Comparison of ENCODE assay signal across 8 cellular contexts in the genomic region with DNA sequence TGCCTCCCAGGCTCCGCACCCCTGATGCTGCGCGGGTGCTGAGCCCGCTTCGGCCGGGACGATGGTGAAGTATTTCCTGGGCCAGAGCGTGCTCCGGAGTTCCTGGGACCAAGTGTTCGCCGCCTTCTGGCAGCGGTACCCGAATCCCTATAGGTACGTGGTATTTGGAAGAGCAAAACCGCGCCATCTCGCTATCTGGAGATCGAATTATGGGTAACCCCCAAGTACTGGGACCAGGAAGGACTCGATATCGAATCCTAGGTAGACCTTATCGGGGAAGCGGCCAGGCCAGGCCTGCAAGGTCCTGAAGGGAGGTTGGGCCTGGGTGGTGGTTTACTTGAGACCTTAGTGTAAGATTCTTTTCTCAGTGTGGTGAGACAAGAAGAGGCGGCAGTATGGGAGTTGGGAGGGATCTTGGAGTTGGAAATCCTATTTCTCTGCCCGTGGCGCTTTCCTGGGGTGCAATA. TPM values are rescaled to one million over a fixed set of nuclear protein-coding genes. Genes with fewer than 3 reads are reported as not detected.
DNase-seq lines count a peak whose midpoint lies in the region; ATAC-seq and TF ChIP-seq lines count a peak whose summit lies in the region.

No MANE protein-coding gene starts in this region.

- H3K18ac ChIP-seq in IMR-90 (ENCODE audit: low read depth, low read length) (no peak overlapping the region), mesenchymal stem cell (ENCODE audit: low read depth in 1 of 2, low read length in 2 of 2) (peak overlapping the region; percentile 18 to 58)

- H3K4me3 ChIP-seq in IMR-90 (ENCODE audit: insufficient read depth, low read depth, low read length) = peak overlapping the region; percentile 98
- peak overlapping the region; percentile 54 to 95 (median 85) for H3K4me3 ChIP-seq in mammary epithelial cell (replicated peaks in 1 of 3; ENCODE audit: insufficient read depth in 1 of 3, low read depth in 2 of 3, low read length in 3 of 3)
- peak overlapping the region; percentile 81 to 98 for H3K4me3 ChIP-seq in mesenchymal stem cell (ENCODE audit: insufficient read depth in 1 of 2, low read depth in 1 of 2, low read length in 2 of 2)

- H3K4ac ChIP-seq in IMR-90 (ENCODE audit: low read depth, low read length) (peak overlapping the region; percentile 89), mesenchymal stem cell (ENCODE audit: low read depth in 1 of 2, low read length in 2 of 2) (peak overlapping the region in 1 of 2 experiments; percentile 27)

- H2AFZ ChIP-seq in IMR-90 (replicated peaks; ENCODE audit: low read length, poor library complexity) (peak overlapping the region; percentile 90), mammary epithelial cell (ENCODE audit: low read depth, low read length) (peak overlapping the region; percentile 90), mesenchymal stem cell (ENCODE audit: low read depth, low read length) (peak overlapping the region; percentile 33)

- TF ChIP-seq RAD21 in IMR-90 (IDR thresholded peaks at IDR 0.05; ENCODE audit: low read length) = no peak

- CTCF ChIA-PET in IMR-90 (lab: Yijun Ruan, JAX) (no interaction called here), mammary epithelial cell (lab: Charles Lee; ENCODE audit: low non-redundant PET) (interaction anchor here (0.6 kb wide), 1 partner anchor 196 kb away, joined by 13 read pairs; no protein-coding TSS in a partner anchor)

- no peak overlapping the region for H2BK20ac ChIP-seq in IMR-90 (ENCODE audit: low read depth, low read length)

- H3K9me1 ChIP-seq in IMR-90 (ENCODE audit: insufficient read depth, low read length) = peaks cover 8% of the 10 kb centered on the region; the same call in 1 of the 2 replicates

- H3K4me1 ChIP-seq in IMR-90 (ENCODE audit: control insufficient read depth, insufficient read depth, low read length) = peaks cover 12% of the 10 kb centered on the region
- peaks cover 49% of the 10 kb centered on the region for H3K4me1 ChIP-seq in mammary epithelial cell (ENCODE audit: insufficient read depth, low read length)
- peaks cover 23% of the 10 kb centered on the region for H3K4me1 ChIP-seq in mesenchymal stem cell (ENCODE audit: control insufficient read depth, insufficient read depth, low read depth, low read length)

- POLR2A ChIA-PET in IMR-90 (lab: Charles Lee; ENCODE audit: unreplicated experiment) = no interaction called here

- peak overlapping the region; percentile 94 for H3K23ac ChIP-seq in IMR-90 (ENCODE audit: low read depth, low read length)
- H3K23ac ChIP-seq in mesenchymal stem cell (ENCODE audit: low read length in 2 of 2) = peak overlapping the region in 1 of 2 experiments; percentile 78

- H4K20me1 ChIP-seq in IMR-90 (ENCODE audit: insufficient read depth, low read length) = peaks cover 25% of the 10 kb centered on the region
- peaks cover 2% of the 10 kb centered on the region for H4K20me1 ChIP-seq in mammary epithelial cell (ENCODE audit: insufficient read depth, low read length)

- WGBS in IMR-90 (ENCODE audit: extremely low coverage in 2 of 2, insufficient read length in 1 of 2), 2 experiments = 0% methylated on average over 9 of the region's 25 CpGs; no CpG with 5 or more reads in 1 of the 2 experiments
- WGBS in mammary epithelial cell (ENCODE audit: low coverage, missing lambda C conversion rate) = 10% methylated on average over 15 of the region's 25 CpGs
- under 1% methylated on average over 25 of the region's 25 CpGs for WGBS in mesenchymal stem cell

- H3K36me3 ChIP-seq in IMR-90 (ENCODE audit: control insufficient read depth, insufficient read depth, low read length) = peaks cover 30% of the 10 kb centered on the region
- H3K36me3 ChIP-seq in mammary epithelial cell (ENCODE audit: insufficient read depth, low read length) = peaks cover 4% of the 10 kb centered on the region
- H3K36me3 ChIP-seq in mesenchymal stem cell (ENCODE audit: control insufficient read depth in 1 of 2, insufficient read depth in 2 of 2, low read depth in 1 of 2, low read length in 2 of 2) = peaks cover 44 to 58% of the 10 kb centered on the region in 2 experiments

- H3K27me3 ChIP-seq in IMR-90 (ENCODE audit: control insufficient read depth, insufficient read depth, low read length) (no peaks in the 10 kb centered on the region), mammary epithelial cell (ENCODE audit: insufficient read depth, low read length) (no peaks in the 10 kb centered on the region), mesenchymal stem cell (ENCODE audit: control insufficient read depth in 1 of 2, insufficient read depth in 1 of 2, low read length in 2 of 2) (no peaks in the 10 kb centered on the region)

- H4K5ac ChIP-seq in IMR-90 (ENCODE audit: low read depth, low read length) = peak overlapping the region; percentile 86

- H3K4me2 ChIP-seq in IMR-90 (ENCODE audit: low read depth, low read length) (peak overlapping the region; percentile 93), mammary epithelial cell (ENCODE audit: insufficient read depth, low read depth, low read length) (peak overlapping the region; percentile 82), mesenchymal stem cell (ENCODE audit: low read length, poor library complexity, severe bottlenecking) (peak overlapping the region; percentile 88)

- H3K27ac ChIP-seq in IMR-90 (ENCODE audit: insufficient read depth, low read length) (peak overlapping the region; percentile 57), mammary epithelial cell (ENCODE audit: insufficient read depth, low read depth, low read length) (peak overlapping the region; percentile 82), mesenchymal stem cell (ENCODE audit: low read length, poor library complexity, severe bottlenecking) (peak overlapping the region; percentile 35)

- 0 out of 2 replicates have a peak overlapping the region, but pooled peaks have one; percentile 16 for H2BK120ac ChIP-seq in IMR-90 (ENCODE audit: low read depth, low read length)
- H2BK120ac ChIP-seq in mesenchymal stem cell (ENCODE audit: low read depth, low read length) = no peak overlapping the region

- peak overlapping the region; percentile 83 for H3K56ac ChIP-seq in IMR-90 (ENCODE audit: extremely low read depth, insufficient read depth, low read length)

- H2BK12ac ChIP-seq in mesenchymal stem cell (ENCODE audit: low read length in 2 of 2) = peak overlapping the region in 1 of 2 experiments; percentile 12

- in situ Hi-C loops in IMR-90 (cut with MboI; ENCODE audit: low sequenced_read_pairs) (no loop called here), mammary epithelial cell (cut with MboI; ENCODE audit: low sequenced_read_pairs in 2 of 2) (no loop called here)

- H3K79me1 ChIP-seq in IMR-90 (ENCODE audit: low read depth in 1 of 2, low read length in 2 of 2) = peaks cover 12 to 71% of the 10 kb centered on the region in 2 experiments
- H3K79me1 ChIP-seq in mesenchymal stem cell (replicated peaks; ENCODE audit: low read length, poor library complexity, severe bottlenecking) = peaks cover 23% of the 10 kb centered on the region

- no peak; the same call in 1 of the 2 replicates for TF ChIP-seq POLR2A in IMR-90 (IDR thresholded peaks at IDR 0.05; ENCODE audit: low read depth, low read length)

- no peak for TF ChIP-seq CTCF in IMR-90 (conservative IDR thresholded peaks at IDR 0.05; ENCODE audit: low read depth, low read length)
- TF ChIP-seq CTCF in mammary epithelial cell (conservative IDR thresholded peaks at IDR 0.05 in 1 of 2, IDR thresholded peaks at IDR 0.05 in 1 of 2; ENCODE audit: extremely low read depth in 1 of 2, insufficient read depth in 1 of 2, low read depth in 1 of 2, low read length in 2 of 2) = no peak

- ATAC-seq in IMR-90 (ENCODE audit: low read depth) = peak; percentile 7

- H3K79me2 ChIP-seq in mammary epithelial cell (ENCODE audit: insufficient read depth, low read length) = peaks cover 34% of the 10 kb centered on the region

- H3K9ac ChIP-seq in IMR-90 (ENCODE audit: low read depth, low read length) (peak overlapping the region; percentile 91), mammary epithelial cell (ENCODE audit: insufficient read depth, low read length) (peak overlapping the region; percentile 86), mesenchymal stem cell (ENCODE audit: low read length) (peak overlapping the region; percentile 98)

- peak overlapping the region; percentile 90 for H3K14ac ChIP-seq in IMR-90 (replicated peaks; ENCODE audit: low read depth, low read length)
- peak overlapping the region in 1 of 2 experiments; percentile 79 for H3K14ac ChIP-seq in mesenchymal stem cell (ENCODE audit: low read length in 2 of 2)

- H2BK15ac ChIP-seq in IMR-90 (ENCODE audit: low read depth, low read length) (no peak overlapping the region), mesenchymal stem cell (ENCODE audit: low read depth, poor library complexity, severe bottlenecking) (no peak overlapping the region)

- H3K9me3 ChIP-seq in IMR-90 (ENCODE audit: control insufficient read depth, insufficient read depth, low read length) = no peaks in the 10 kb centered on the region
- H3K9me3 ChIP-seq in mammary epithelial cell (replicated peaks; ENCODE audit: insufficient read depth, low read length) = no peaks in the 10 kb centered on the region
- H3K9me3 ChIP-seq in mesenchymal stem cell (ENCODE audit: control insufficient read depth, low read length) = no peaks in the 10 kb centered on the region

- BruUV-seq in IMR-90 (replicated peaks; lab: Mats Ljungman, UMichigan) (TSS peak; percentile 71), mammary epithelial cell (replicated peaks; lab: Mats Ljungman, UMichigan) (TSS peak; percentile 66)

- dilution Hi-C loops in IMR-90 (cut with HindIII; ENCODE audit: low sequenced_read_pairs, unreplicated experiment) = no loop called here
- dilution Hi-C loops in mammary epithelial cell (cut with HindIII; ENCODE audit: low sequenced_read_pairs) = no loop called here

- H2AK9ac ChIP-seq in IMR-90 (replicated peaks; ENCODE audit: low read depth, low read length, poor library complexity) = peak overlapping the region; percentile 98

- DNase-seq in EH (ENCODE audit: low read depth) (peak; percentile 27), IMR-90 (no peak), mammary epithelial cell (no peak), mesenchymal stem cell (peak; percentile 34), UCSD-AML1 (lab: John Stamatoyannopoulos, UW; ENCODE audit: unreplicated experiment) (no peak), NK-92 (lab: John Stamatoyannopoulos, UW; ENCODE audit: unreplicated experiment) (no peak), GOT3 (lab: John Stamatoyannopoulos, UW) (no peak), NCI-H524 (lab: John Stamatoyannopoulos, UW) (no peak)

- peak overlapping the region; percentile 77 for H4K91ac ChIP-seq in IMR-90 (ENCODE audit: insufficient read depth, low read depth, low read length)
- H4K91ac ChIP-seq in mesenchymal stem cell (ENCODE audit: low read length) = peak overlapping the region; percentile 56

- intact Hi-C loops in IMR-90 (cut with micrococcal nuclease) (no loop called here), mammary epithelial cell (cut with micrococcal nuclease) (loop anchor here (10.0 kb wide), 1 partner anchor 649 kb away; no protein-coding TSS in a partner anchor)

- H2BK5ac ChIP-seq in IMR-90 (ENCODE audit: low read depth, low read length, poor library complexity, severe bottlenecking) (peak overlapping the region; percentile 6), mesenchymal stem cell (ENCODE audit: low read depth, low read length, poor library complexity, severe bottlenecking) (no peak overlapping the region)

- peak overlapping the region; percentile 89 for H2AK5ac ChIP-seq in IMR-90 (ENCODE audit: low read depth, low read length)
- H2AK5ac ChIP-seq in mesenchymal stem cell (ENCODE audit: low read length, severe bottlenecking) = no peak overlapping the region

- H4K8ac ChIP-seq in IMR-90 (ENCODE audit: low read depth in 2 of 2, low read length in 2 of 2) (peak overlapping the region; percentile 38 to 82), mesenchymal stem cell (ENCODE audit: low read length) (peak overlapping the region; percentile 76)

RNA-seq across cellular contexts. Expression of a gene that starts 0.4 kb away (rescaled TPM):
- total RNA-seq in IMR-90 (2012; rRNA removed) (115 and 116 TPM in 2 replicates), mammary epithelial cell (100 to 1,000 TPM in 1 of 2 donors, 10 to 100 TPM in 1; 51.5 to 181 TPM)
- polyA plus RNA-seq in IMR-90 (2012; rRNA removed) (239 and 277 TPM in 2 replicates), mammary epithelial cell (276 TPM)
- 256 and 277 TPM in 2 replicates for polyA plus RNA-seq in IMR-90 (2012; cell fraction: cytosol; rRNA removed)
- 79.4 and 122 TPM in 2 replicates for polyA plus RNA-seq in IMR-90 (2012; cell fraction: nucleus; rRNA removed; ENCODE audit: low replicate concordance)
- polyA minus RNA-seq in mammary epithelial cell = 144 TPM
- polyA plus RNA-seq in mesenchymal stem cell (2013, experiment 1 of 2) = 170 TPM
- 176 TPM for polyA plus RNA-seq in mesenchymal stem cell (2013, experiment 2 of 2)

RNA-seq across cellular contexts. Expression of a gene that starts 0.4 kb away (rescaled TPM):
- total RNA-seq in IMR-90 (2012; rRNA removed) = 15.6 and 18.5 TPM in 2 replicates
- 60.8 and 71.1 TPM in 2 replicates for polyA plus RNA-seq in IMR-90 (2012; rRNA removed)
- 84.6 and 99.1 TPM in 2 replicates for polyA plus RNA-seq in IMR-90 (2012; cell fraction: cytosol; rRNA removed)
- polyA plus RNA-seq in IMR-90 (2012; cell fraction: nucleus; rRNA removed; ENCODE audit: low replicate concordance) = 302 and 389 TPM in 2 replicates
- 10 to 100 TPM; 10.3 to 21.4 TPM for total RNA-seq in mammary epithelial cell
- polyA plus RNA-seq in mammary epithelial cell = 17.4 TPM
- not detected for polyA minus RNA-seq in mammary epithelial cell
- 30.2 TPM for polyA plus RNA-seq in mesenchymal stem cell (2013, experiment 1 of 2)
- polyA plus RNA-seq in mesenchymal stem cell (2013, experiment 2 of 2) = 30.8 TPM

RNA-seq across cellular contexts. Expression of a gene that starts 7.7 kb away (rescaled TPM):
- total RNA-seq in IMR-90 (2012; rRNA removed) (5.6 and 7.3 TPM in 2 replicates), mammary epithelial cell (10 to 100 TPM in 1 of 2 donors, under 1 TPM in 1; 0.83 to 10.7 TPM)
- polyA plus RNA-seq in IMR-90 (2012; rRNA removed) (12.9 and 14.5 TPM in 2 replicates), mammary epithelial cell (3.6 TPM)
- polyA plus RNA-seq in IMR-90 (2012; cell fraction: cytosol; rRNA removed) = 12.4 and 23.8 TPM in 2 replicates
- polyA plus RNA-seq in IMR-90 (2012; cell fraction: nucleus; rRNA removed; ENCODE audit: low replicate concordance) = 46.2 and 104 TPM in 2 replicates
- not detected for polyA minus RNA-seq in mammary epithelial cell
- polyA plus RNA-seq in mesenchymal stem cell (2013, experiment 1 of 2) = 2.2 TPM
- 2.8 TPM for polyA plus RNA-seq in mesenchymal stem cell (2013, experiment 2 of 2)

RNA-seq across cellular contexts. Expression of a gene that starts 47.5 kb away (rescaled TPM):
- 164 and 303 TPM in 2 replicates for total RNA-seq in IMR-90 (2012; rRNA removed)
- 251 and 253 TPM in 2 replicates for polyA plus RNA-seq in IMR-90 (2012; rRNA removed)
- polyA plus RNA-seq in IMR-90 (2012; cell fraction: cytosol; rRNA removed) = 241 and 386 TPM in 2 replicates
- 123 and 180 TPM in 2 replicates for polyA plus RNA-seq in IMR-90 (2012; cell fraction: nucleus; rRNA removed; ENCODE audit: low replicate concordance)
- 100 to 1,000 TPM; 114 to 201 TPM for total RNA-seq in mammary epithelial cell
- polyA plus RNA-seq in mammary epithelial cell = 222 TPM
- polyA minus RNA-seq in mammary epithelial cell = 285 TPM
- 296 TPM for polyA plus RNA-seq in mesenchymal stem cell (2013, experiment 1 of 2)
- 279 TPM for polyA plus RNA-seq in mesenchymal stem cell (2013, experiment 2 of 2)

RNA-seq across cellular contexts. Expression of a gene that starts 53.8 kb away (rescaled TPM):
- total RNA-seq in IMR-90 (2012; rRNA removed) (1.1 TPM in 2 replicates), mammary epithelial cell (10 to 100 TPM in 1 of 2 donors, 1 to 10 TPM in 1; 6.1 to 10.0 TPM)
- polyA plus RNA-seq in IMR-90 (2012; rRNA removed) (6.5 and 7.6 TPM in 2 replicates), mammary epithelial cell (8.1 TPM)
- polyA plus RNA-seq in IMR-90 (2012; cell fraction: cytosol; rRNA removed) = 8.3 and 12.9 TPM in 2 replicates
- polyA plus RNA-seq in IMR-90 (2012; cell fraction: nucleus; rRNA removed; ENCODE audit: low replicate concordance) = 12.4 and 21.2 TPM in 2 replicates
- 48.7 TPM for polyA minus RNA-seq in mammary epithelial cell
- polyA plus RNA-seq in mesenchymal stem cell (2013, experiment 1 of 2) = 16.7 TPM
- 15.9 TPM for polyA plus RNA-seq in mesenchymal stem cell (2013, experiment 2 of 2)

Comparison
In these comparisons a context has a peak if more than half of its experiments do, and no peak if none do; other contexts are left out.
1. DNase-seq: peak in EH (single experiment) and mesenchymal stem cell (single experiment); none in IMR-90 (single experiment), mammary epithelial cell (single experiment), UCSD-AML1 (single experiment), NK-92 (single experiment), GOT3 (single experiment) and NCI-H524 (0 of 2).
2. H2AFZ ChIP-seq: peak in every context shown above with its lines; median percentile 90 in IMR-90; 90 in mammary epithelial cell; 33 in mesenchymal stem cell.
3. Peak in every context shown above with its lines, with median percentiles within 50 percentile points of each other: H3K27ac ChIP-seq, H3K4me2 ChIP-seq, H3K4me3 ChIP-seq and H3K9ac ChIP-seq.